Comparison of ENCODE assay signal across 11 cellular contexts in the genomic region with DNA sequence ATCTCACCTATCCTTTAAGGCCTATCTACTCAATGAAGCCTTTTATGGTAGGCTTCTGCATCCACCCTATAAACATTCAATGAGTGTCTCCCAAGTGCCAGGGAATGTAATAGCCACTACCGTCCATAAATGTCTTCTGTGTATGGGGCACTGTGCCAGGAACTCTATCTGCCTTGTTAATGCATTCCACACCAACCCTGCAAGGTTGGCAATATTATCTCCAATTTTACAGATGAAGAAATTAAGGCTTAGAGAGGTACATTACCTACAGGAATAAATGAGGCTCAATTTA. TPM values are rescaled to one million over a fixed set of nuclear protein-coding genes. Genes with fewer than 3 reads are reported as not detected.
DNase-seq lines count a peak whose midpoint lies in the region; ATAC-seq and TF ChIP-seq lines count a peak whose summit lies in the region.
"Had no signal": no experiment of that assay in that cellular context is flagged by ENCODE, and none has a peak within 500 bp of the region (broad histone marks: within the 10 kb centered on the region; RNA-seq: fewer than 3 reads in every experiment).

No MANE protein-coding gene starts in this region.

- DNase-seq in CD4-positive, alpha-beta T cell = no peak
- DNase-seq in Karpas-422 (no peak), ascending aorta (ENCODE audit: low spot score in 2 of 2) (no peak), natural killer cell (no peak), globus pallidus (ENCODE audit: low spot score) (no peak), posterior cingulate gyrus (no peak)
- DNase-seq: amniotic stem cell, HCEC 1CT, NCI-H1105 had no signal

- H3K4me3 ChIP-seq in Karpas-422 (ENCODE audit: low read length) = no peak overlapping the region
- no peak overlapping the region for H3K4me3 ChIP-seq in ascending aorta

- H3K36me3 ChIP-seq in Karpas-422 (ENCODE audit: insufficient read depth, low read length) = peaks cover 9% of the 10 kb centered on the region
- no peaks in the 10 kb centered on the region for H3K36me3 ChIP-seq in ascending aorta

- no peak overlapping the region for H3K27ac ChIP-seq in CD4-positive, alpha-beta T cell (ENCODE audit: low read depth, low read length)
- H3K27ac ChIP-seq in Karpas-422 (ENCODE audit: low read length) (peak overlapping the region; percentile 96), ascending aorta (peak overlapping the region; percentile 5 to 42)

- H3K4me1 Mint-ChIP-seq in CD4-positive, alpha-beta T cell (ENCODE audit: low read depth) = peaks cover 80% of the 10 kb centered on the region
- peaks cover 69 to 73% of the 10 kb centered on the region in 2 donors for H3K4me1 Mint-ChIP-seq in natural killer cell

- peak overlapping the region; percentile 28 for H3K9ac ChIP-seq in Karpas-422 (ENCODE audit: low read length)

- H2AFZ ChIP-seq in Karpas-422 (ENCODE audit: low read length) = no peak overlapping the region

- CTCF ChIA-PET in CD4-positive, alpha-beta T cell (lab: Charles Lee) = no interaction called here

- no peaks in the 10 kb centered on the region for H3K27me3 Mint-ChIP-seq in CD4-positive, alpha-beta T cell
- no peaks in the 10 kb centered on the region for H3K27me3 Mint-ChIP-seq in natural killer cell (ENCODE audit: low read depth in 2 of 2)

- H4K20me1 ChIP-seq in Karpas-422 (ENCODE audit: insufficient read depth, low read depth, low read length) = no peaks in the 10 kb centered on the region

- peak overlapping the region; percentile 63 for H3K27ac Mint-ChIP-seq in CD4-positive, alpha-beta T cell
- peak overlapping the region; percentile 68 to 85 for H3K27ac Mint-ChIP-seq in natural killer cell

- POLR2A ChIA-PET in CD4-positive, alpha-beta T cell (lab: Charles Lee) = interaction anchor here (1.4 kb wide), 1 partner anchor 19 kb away, joined by 3 read pairs; no protein-coding TSS in a partner anchor

- no peak for TF ChIP-seq CTCF in CD4-positive, alpha-beta T cell (IDR thresholded peaks at IDR 0.05)
- TF ChIP-seq CTCF in ascending aorta (IDR thresholded peaks at IDR 0.05) (no peak), natural killer cell (IDR thresholded peaks at IDR 0.05) (no peak)

- H3K79me2 ChIP-seq in Karpas-422 (ENCODE audit: low read length) = peaks cover 88% of the 10 kb centered on the region

- no peaks in the 10 kb centered on the region for H3K9me3 Mint-ChIP-seq in CD4-positive, alpha-beta T cell
- no peaks in the 10 kb centered on the region for H3K9me3 Mint-ChIP-seq in natural killer cell

- H3K27me3 ChIP-seq in CD4-positive, alpha-beta T cell (ENCODE audit: control insufficient read depth, insufficient read depth, low read length) = no peaks in the 10 kb centered on the region
- H3K27me3 ChIP-seq in Karpas-422 (ENCODE audit: low read length) = no peaks in the 10 kb centered on the region
- H3K27me3 ChIP-seq in ascending aorta = no peaks in the 10 kb centered on the region

- no peak for ATAC-seq in CD4-positive, alpha-beta T cell (ENCODE audit: poor library complexity)
- no peak for ATAC-seq in natural killer cell
- ATAC-seq in GM19023 (IDR thresholded peaks at IDR 0.05; ENCODE audit: unreplicated experiment) = no peak

- H3K9me3 ChIP-seq in CD4-positive, alpha-beta T cell (ENCODE audit: control insufficient read depth, low read length) = no peaks in the 10 kb centered on the region
- H3K9me3 ChIP-seq in Karpas-422 (ENCODE audit: low read length) = no peaks in the 10 kb centered on the region
- no peaks in the 10 kb centered on the region for H3K9me3 ChIP-seq in ascending aorta

- intact Hi-C loops in CD4-positive, alpha-beta T cell (cut with DNase I, micrococcal nuclease) = loop anchor here in 1 of 2 experiments (2.0 kb wide), 1 partner anchor 18 kb away; no protein-coding TSS in a partner anchor
- intact Hi-C loops in ascending aorta (cut with DNase I) = no loop called here
- intact Hi-C loops in natural killer cell (cut with micrococcal nuclease) = no loop called here
- intact Hi-C loops in posterior cingulate gyrus (cut with DNase I) = no loop called here

- peak overlapping the region; percentile 63 for H3K4me2 ChIP-seq in Karpas-422 (ENCODE audit: low read depth, low read length, poor library complexity, severe bottlenecking)

- peaks cover 99% of the 10 kb centered on the region for H3K4me1 ChIP-seq in Karpas-422 (ENCODE audit: low read length)
- H3K4me1 ChIP-seq in ascending aorta = peaks cover 24 to 52% of the 10 kb centered on the region in 2 donors

- peaks cover 33% of the 10 kb centered on the region for H3K36me3 Mint-ChIP-seq in CD4-positive, alpha-beta T cell (ENCODE audit: low read depth)
- no peaks in the 10 kb centered on the region for H3K36me3 Mint-ChIP-seq in natural killer cell

- no peaks in the 10 kb centered on the region for H3K9me2 ChIP-seq in Karpas-422 (replicated peaks; ENCODE audit: insufficient read depth, low read length)

- H3K4me3 Mint-ChIP-seq in CD4-positive, alpha-beta T cell = no peak overlapping the region
- no peak overlapping the region for H3K4me3 Mint-ChIP-seq in natural killer cell

RNA-seq across cellular contexts. Expression of a gene that starts 20.0 kb away (rescaled TPM):
- total RNA-seq in CD4-positive, alpha-beta T cell = 10 to 100 TPM; 41.4 to 46.5 TPM
- 7.6 and 12.0 TPM in 2 replicates for total RNA-seq in Karpas-422 (2014; rRNA removed; shearing (Covaris generic); ENCODE audit: low replicate concordance)
- 7.7 TPM for total RNA-seq in ascending aorta
- 10 to 100 TPM; 28.0 to 31.9 (median 31.6) TPM for total RNA-seq in natural killer cell

RNA-seq across cellular contexts. Expression of a gene that starts 34.9 kb away (rescaled TPM):
- total RNA-seq in CD4-positive, alpha-beta T cell = under 1 TPM; 0.20 to 0.27 TPM
- total RNA-seq in Karpas-422 (2014; rRNA removed; shearing (Covaris generic); ENCODE audit: low replicate concordance) = not detected in 2 replicates
- total RNA-seq in ascending aorta (not detected), natural killer cell (under 1 TPM in 1 of 3 donors, not detected in 2; 0.43 TPM)
- total RNA-seq: liver had no signal
